In the genomic region with DNA sequence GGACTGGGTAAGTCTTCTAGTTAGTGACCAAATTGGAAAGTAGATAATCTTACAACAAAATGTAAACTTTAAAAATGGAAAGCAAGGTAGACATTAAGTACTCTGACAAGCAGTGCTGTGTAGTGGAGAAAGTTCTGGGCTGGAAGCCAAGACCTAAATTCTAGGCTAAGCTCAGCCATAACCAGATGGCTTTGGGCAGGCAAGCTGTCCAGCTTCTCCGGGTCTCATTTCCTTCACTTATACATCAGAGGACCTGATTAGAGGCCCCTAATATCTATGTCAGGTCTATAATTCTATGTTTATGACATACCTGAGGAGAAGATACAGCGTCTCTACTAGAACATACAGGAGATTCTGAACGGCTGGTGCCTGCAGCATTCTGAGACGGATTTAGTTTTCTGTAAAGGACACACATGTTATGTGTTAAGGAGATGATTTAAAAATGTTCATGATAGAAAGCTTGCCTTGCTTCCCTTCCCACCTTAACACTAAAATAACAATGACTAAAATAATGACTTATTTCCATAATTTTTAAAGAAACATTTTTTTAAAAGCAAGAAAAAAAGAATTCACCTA, we compare ENCODE assay signal across 9 cellular contexts.
DNase-seq lines count a peak whose midpoint lies in the region; TF ChIP-seq lines count a peak whose summit lies in the region.
"Had no signal": no experiment of that assay in that cellular context is flagged by ENCODE, and none has a peak within 500 bp of the region (broad histone marks: within the 10 kb centered on the region; RNA-seq: fewer than 3 reads in every experiment).

No MANE protein-coding gene starts in this region.

- peaks cover 12% of the 10 kb centered on the region for H3K4me1 ChIP-seq in BE2C

- TF ChIP-seq CTCF in BE2C (IDR thresholded peaks at IDR 0.05; ENCODE audit: low read depth, low read length) (no peak), dorsolateral prefrontal cortex (IDR thresholded peaks at IDR 0.05 in 54 of 56, conservative IDR thresholded peaks at IDR 0.05 in 2 of 56; ENCODE audit: low read depth in 1 of 56, partially characterized antibody in 56 of 56) (no peak)

- H3K27ac ChIP-seq in dorsolateral prefrontal cortex: peak overlapping the region in 56 of 59 donors; percentile 19 to 93 (median 74)

- H3K36me3 ChIP-seq in BE2C: no peaks in the 10 kb centered on the region

- DNase-seq in BE2C (peak; percentile 77), NCI-H2227 treated with DMSO at 0.1 percent for 48 hours (lab: John Stamatoyannopoulos, UW) (peak; percentile 17), dorsolateral prefrontal cortex (peak in 2 of 10 donors; percentile 39 to 87), middle frontal gyrus (ENCODE audit: extremely low spot score, low spot score) (peak; percentile 37), SHP77 treated with DMSO at 0.1 percent for 48 hours (lab: John Stamatoyannopoulos, UW) (no peak), NK-92 (lab: John Stamatoyannopoulos, UW; ENCODE audit: unreplicated experiment) (no peak), NCI-H1436 (lab: John Stamatoyannopoulos, UW) (no peak), NOMO-1 treated with DMSO at 0.1 percent for 48 hours (lab: John Stamatoyannopoulos, UW; ENCODE audit: unreplicated experiment) (no peak)
- DNase-seq: NCI-H510A treated with DMSO at 0.1 percent for 48 hours had no signal

- intact Hi-C loops in dorsolateral prefrontal cortex (cut with DNase I): no loop called here

- H3K9me3 ChIP-seq in BE2C: no peaks in the 10 kb centered on the region

- no peak overlapping the region for H3K4me3 ChIP-seq in BE2C (ENCODE audit: low read depth, low read length)
- H3K4me3 ChIP-seq in dorsolateral prefrontal cortex: no peak overlapping the region

- H3K27me3 ChIP-seq in BE2C (no peaks in the 10 kb centered on the region), dorsolateral prefrontal cortex (no peaks in the 10 kb centered on the region)

Comparison
In these comparisons a context has a peak if more than half of its experiments do, and no peak if none do; other contexts are left out.
1. DNase-seq: peak in BE2C (single experiment), NCI-H2227 treated with DMSO at 0.1 percent for 48 hours (single experiment) and middle frontal gyrus (single experiment); none in SHP77 treated with DMSO at 0.1 percent for 48 hours (single experiment), NK-92 (single experiment), NCI-H1436 (single experiment) and NOMO-1 treated with DMSO at 0.1 percent for 48 hours (single experiment).